25 cellular contexts compared by ENCODE assay signal in the genomic region with DNA sequence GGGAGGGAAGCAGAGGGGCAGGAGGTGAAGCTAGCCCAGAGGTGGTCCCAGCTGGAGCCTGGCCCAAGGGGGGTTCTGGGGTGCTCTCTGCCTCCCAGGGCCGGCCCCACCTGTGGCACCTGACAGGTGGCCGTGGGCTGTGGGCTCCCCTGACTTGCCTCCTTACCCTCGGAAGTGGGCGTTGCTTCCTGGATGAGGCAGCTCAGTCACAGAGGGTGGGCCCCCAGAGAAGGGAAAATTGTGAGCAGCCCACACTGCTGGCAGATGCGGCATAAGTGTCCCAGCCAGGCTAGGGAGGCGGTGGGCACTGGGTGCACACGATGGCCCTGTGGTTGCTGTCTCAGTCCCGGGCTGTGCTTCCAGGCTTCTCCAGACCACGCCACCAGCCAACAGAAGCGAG.
"Had no signal": no experiment of that assay in that cellular context is flagged by ENCODE, and none has a peak within 500 bp of the region (broad histone marks: within the 10 kb centered on the region; RNA-seq: fewer than 3 reads in every experiment).

No MANE protein-coding gene starts in this region.

- H3K4me3 ChIP-seq: breast epithelium, Peyer's patch, SJSA1 had no signal

- H3K4me3 Mint-ChIP-seq: activated CD4-positive, alpha-beta memory T cell treated with anti-CD3 and anti-CD28 coated beads for 36 hours; activated CD4-positive, alpha-beta T cell treated with anti-CD3 and anti-CD28 coated beads, Interleukin-2, amount 10 ng/mL, durations not matched to agents 24 days and 14 days; activated naive CD4-positive, alpha-beta T cell treated with anti-CD3 and anti-CD28 coated beads, Interleukin-2, amount 10 ng/mL, durations not matched to agents 7 days and 5 days; activated naive CD8-positive, alpha-beta T cell treated with anti-CD3 and anti-CD28 coated beads for 36 hours; activated T-cell treated with anti-CD3 and anti-CD28 coated beads, Interleukin-2, amount 50 U/mL, for 72 hours; T-helper 1 cell treated with Interleukin-12 subunit alpha and Interleukin-12 subunit beta and Interleukin-4 antibody, amounts not matched to agents 30 μg/mL and 1 μg/mL, for 36 hours had no signal

- H3K9me3 Mint-ChIP-seq: activated CD4-positive, alpha-beta memory T cell treated with anti-CD3 and anti-CD28 coated beads for 36 hours; activated CD4-positive, alpha-beta T cell treated with anti-CD3 and anti-CD28 coated beads, Interleukin-2, amount 10 ng/mL, durations not matched to agents 24 days and 14 days; activated naive CD4-positive, alpha-beta T cell treated with anti-CD3 and anti-CD28 coated beads, Interleukin-2, amount 10 ng/mL, durations not matched to agents 7 days and 5 days; activated naive CD8-positive, alpha-beta T cell treated with anti-CD3 and anti-CD28 coated beads for 36 hours; activated T-cell treated with anti-CD3 and anti-CD28 coated beads, Interleukin-2, amount 50 U/mL, for 72 hours; activated T-helper 2 cell treated with anti-CD3 and anti-CD28 coated beads, Interferon-gamma antibody, Interleukin-2, Interleukin-4, amounts not matched to agents 10 μg/mL and 5 μg/mL and 100 μg/mL, durations not matched to agents 14 hours and 24 hours and 36 hours; T-helper 1 cell treated with Interleukin-12 subunit alpha and Interleukin-12 subunit beta and Interleukin-4 antibody, amounts not matched to agents 30 μg/mL and 1 μg/mL, for 36 hours had no signal

- H3K4me1 ChIP-seq: breast epithelium, Peyer's patch, SJSA1 had no signal

- DNase-seq: activated CD4-positive, alpha-beta memory T cell treated with anti-CD3 and anti-CD28 coated beads for 36 hours; activated CD4-positive, alpha-beta T cell treated with anti-CD3 and anti-CD28 coated beads, Interleukin-2, amount 10 ng/mL, durations not matched to agents 24 days and 14 days; activated CD4-positive, CD25-positive, alpha-beta regulatory T cell treated with anti-CD3 and anti-CD28 coated beads, Interleukin-2, amount 50 U/mL, for 72 hours; activated CD8-positive, alpha-beta memory T cell treated with anti-CD3 and anti-CD28 coated beads, Interleukin-2, amount 50 U/mL, for 4 hours; activated gamma-delta T cell treated with Interleukin-2 at 50 U/mL for 16 hours; activated naive CD4-positive, alpha-beta T cell treated with anti-CD3 and anti-CD28 coated beads, Interleukin-2, amount 10 ng/mL, durations not matched to agents 7 days and 5 days; activated naive CD8-positive, alpha-beta T cell treated with anti-CD3 and anti-CD28 coated beads for 36 hours; activated T-cell treated with anti-CD3 and anti-CD28 coated beads, Interleukin-2, amount 50 U/mL, for 72 hours; aorta; Karpas-422; MM.1S; NCI-H1105 treated with DMSO at 0.1 percent for 48 hours; NCI-H1436 treated with DMSO at 0.1 percent for 48 hours; NCI-H187; NCI-H2081; NCI-H524; Peyer's patch; SHP77; SW 1271 had no signal

- H3K36me3 Mint-ChIP-seq: activated CD4-positive, alpha-beta memory T cell treated with anti-CD3 and anti-CD28 coated beads for 36 hours; activated naive CD4-positive, alpha-beta T cell treated with anti-CD3 and anti-CD28 coated beads, Interleukin-2, amount 10 ng/mL, durations not matched to agents 7 days and 5 days; activated naive CD8-positive, alpha-beta T cell treated with anti-CD3 and anti-CD28 coated beads for 36 hours had no signal

- ATAC-seq: activated T-cell treated with anti-CD3 and anti-CD28 coated beads, Interleukin-2, amount 50 U/mL, for 72 hours; SK-N-SH treated with all-trans-retinoic acid at 6 μM for 48 hours had no signal

- H3K36me3 ChIP-seq: breast epithelium, Peyer's patch, SJSA1 had no signal

- H3K9me3 ChIP-seq: Peyer's patch, SJSA1 had no signal

- H3K27me3 ChIP-seq: breast epithelium, Peyer's patch, SJSA1 had no signal

- H3K27ac ChIP-seq: breast epithelium, Peyer's patch, RWPE1, SJSA1 had no signal

- H3K27ac Mint-ChIP-seq: activated CD4-positive, alpha-beta memory T cell treated with anti-CD3 and anti-CD28 coated beads for 36 hours; activated CD4-positive, alpha-beta T cell treated with anti-CD3 and anti-CD28 coated beads, Interleukin-2, amount 10 ng/mL, durations not matched to agents 24 days and 14 days; activated naive CD4-positive, alpha-beta T cell treated with anti-CD3 and anti-CD28 coated beads, Interleukin-2, amount 10 ng/mL, durations not matched to agents 7 days and 5 days; activated naive CD8-positive, alpha-beta T cell treated with anti-CD3 and anti-CD28 coated beads for 36 hours; activated T-cell treated with anti-CD3 and anti-CD28 coated beads, Interleukin-2, amount 50 U/mL, for 72 hours; activated T-helper 2 cell treated with anti-CD3 and anti-CD28 coated beads, Interferon-gamma antibody, Interleukin-2, Interleukin-4, amounts not matched to agents 10 μg/mL and 5 μg/mL and 100 μg/mL, durations not matched to agents 14 hours and 24 hours and 36 hours; T-helper 1 cell treated with Interleukin-12 subunit alpha and Interleukin-12 subunit beta and Interleukin-4 antibody, amounts not matched to agents 30 μg/mL and 1 μg/mL, for 36 hours had no signal

- H3K4me1 Mint-ChIP-seq: activated CD4-positive, alpha-beta T cell treated with anti-CD3 and anti-CD28 coated beads, Interleukin-2, amount 10 ng/mL, durations not matched to agents 24 days and 14 days had no signal

- H3K27me3 Mint-ChIP-seq: activated naive CD8-positive, alpha-beta T cell treated with anti-CD3 and anti-CD28 coated beads for 36 hours had no signal
